9 cellular contexts compared by ENCODE assay signal in the genomic region with DNA sequence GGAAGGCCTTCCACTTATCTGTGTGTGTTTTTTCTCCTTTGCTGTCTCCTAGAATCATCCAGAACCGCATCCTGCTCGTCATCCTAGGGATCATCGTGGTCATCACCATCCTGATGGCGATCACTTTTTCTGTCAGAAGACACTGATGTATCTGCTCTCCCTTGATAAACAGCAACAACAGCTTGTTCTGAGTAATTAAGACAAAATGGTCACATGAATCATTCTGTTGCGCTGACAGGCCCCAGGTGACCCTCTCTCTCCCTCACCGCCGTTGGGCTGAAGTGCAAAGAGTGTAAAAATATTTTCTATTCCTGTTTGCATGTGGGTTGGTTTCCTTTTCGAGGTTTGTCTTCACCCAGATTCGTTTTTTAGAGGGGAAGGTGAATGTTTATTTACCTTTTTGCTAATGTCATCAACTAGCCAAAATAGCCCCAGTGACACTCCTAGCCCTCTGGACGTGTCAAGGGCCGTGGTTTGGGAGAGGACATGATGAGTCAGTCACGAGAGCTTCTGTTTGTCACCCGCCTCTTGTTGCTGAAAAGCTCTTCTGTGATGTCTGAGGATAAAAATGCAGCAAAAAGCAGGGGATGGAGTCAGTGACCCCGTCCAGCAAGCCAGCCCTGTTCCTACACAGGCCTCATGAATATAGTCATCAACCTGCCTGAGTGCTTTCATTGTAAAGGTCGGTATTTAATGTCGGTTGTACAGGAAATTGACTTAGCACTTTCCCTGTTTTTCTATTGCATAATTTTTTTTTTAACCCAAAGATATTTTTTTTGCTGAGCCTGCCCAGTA.
DNase-seq lines count a peak whose midpoint lies in the region; ATAC-seq, FAIRE-seq and TF ChIP-seq lines count a peak whose summit lies in the region.
"Had no signal": no experiment of that assay in that cellular context is flagged by ENCODE, and none has a peak within 500 bp of the region (broad histone marks: within the 10 kb centered on the region; RNA-seq: fewer than 3 reads in every experiment).

No MANE protein-coding gene starts in this region.

- DNase-seq in HCT116 (ENCODE audit: low read depth, low spot score) = no peak
- DNase-seq in SJSA1 (ENCODE audit: low read depth in 1 of 2, low spot score in 2 of 2) = peak; percentile 59 to 64
- DNase-seq in foreskin melanocyte = peak; percentile 37
- DNase-seq in skeletal muscle cell (ENCODE audit: low read depth) = peak; percentile 44
- no peak for DNase-seq in GM13977 (ENCODE audit: low spot score)
- no peak for DNase-seq in small intestine
- DNase-seq in SIG-M5 (lab: John Stamatoyannopoulos, UW) = no peak

- in situ Hi-C loops in GM13977 (cut with MboI; ENCODE audit: low pct_unique_long_range_greater_than_20kb, low sequenced_read_pairs, unreplicated experiment) = no loop called here

- no peak overlapping the region for H3K9ac ChIP-seq in HCT116 (ENCODE audit: low read length)

- intact Hi-C loops in HCT116 (cut with micrococcal nuclease) = loop anchor here (10.0 kb wide), 1 partner anchor 251 kb away; no protein-coding TSS in a partner anchor

- H3K9me3 ChIP-seq in HCT116 (ENCODE audit: control insufficient read depth in 1 of 2, insufficient read depth in 1 of 2, low read depth in 1 of 2, low read length in 2 of 2) = no peaks in the 10 kb centered on the region
- no peaks in the 10 kb centered on the region for H3K9me3 ChIP-seq in SJSA1 (replicated peaks)
- H3K9me3 ChIP-seq in small intestine (ENCODE audit: control insufficient read depth, low read depth) = no peaks in the 10 kb centered on the region

- TF ChIP-seq RAD21 in HCT116 (IDR thresholded peaks at IDR 0.05; ENCODE audit: low read depth) = no peak

- H3K27me3 ChIP-seq in HCT116 (ENCODE audit: insufficient read depth, low read length) (no peaks in the 10 kb centered on the region), SJSA1 (replicated peaks) (no peaks in the 10 kb centered on the region), small intestine (ENCODE audit: control insufficient read depth in 2 of 2, insufficient read depth in 2 of 2, low read length in 2 of 2) (no peaks in the 10 kb centered on the region)

- H4K20me1 ChIP-seq in HCT116 (ENCODE audit: insufficient read depth) = no peaks in the 10 kb centered on the region

- WGBS in small intestine, 3 donors = 60 to 82% (median 75%) methylated on average over 16 of the region's 16 CpGs

- no peaks in the 10 kb centered on the region for H3K9me2 ChIP-seq in HCT116 (ENCODE audit: insufficient read depth)

- no peak for TF ChIP-seq CTCF in HCT116 (IDR thresholded peaks at IDR 0.05 in 2 of 3, conservative IDR thresholded peaks at IDR 0.05 in 1 of 3; ENCODE audit: borderline replicate concordance in 1 of 3, insufficient read depth in 1 of 3, low read depth in 2 of 3, low read length in 2 of 3)
- no peak for TF ChIP-seq CTCF in GM13977 (IDR thresholded peaks at IDR 0.05; ENCODE audit: extremely low read depth, insufficient read depth, missing control alignments)

- CTCF ChIA-PET in HCT116 (lab: Charles Lee) = no interaction called here

- FAIRE-seq in small intestine (lab: Jason Lieb, UNC) = no peak

- RAD21 ChIA-PET in HCT116 (lab: Charles Lee; ENCODE audit: low non-redundant PET in 1 of 2, low total read pairs in 2 of 2, uncharacterized antibody in 2 of 2, unreplicated experiment in 2 of 2) = no interaction called here

- ATAC-seq in HCT116 (peak; percentile 31; the same call in 1 of the 2 replicates), HG02970 (IDR thresholded peaks at IDR 0.05; ENCODE audit: low FRiP score, unreplicated experiment) (no peak)

- peaks cover 3% of the 10 kb centered on the region; the same call in 1 of the 2 replicates for H3K79me2 ChIP-seq in HCT116 (ENCODE audit: insufficient read depth, low read length)

- TF ChIP-seq POLR2A in HCT116 (IDR thresholded peaks at IDR 0.05; ENCODE audit: borderline replicate concordance, extremely low read depth, insufficient read depth, insufficient read length) = no peak

- H3K4me1 ChIP-seq in HCT116 (ENCODE audit: control insufficient read depth in 1 of 2, insufficient read depth in 2 of 2, low read length in 2 of 2) (peaks cover 50 to 60% of the 10 kb centered on the region in 2 experiments), SJSA1 (replicated peaks) (peaks cover 33% of the 10 kb centered on the region), small intestine (ENCODE audit: control insufficient read depth in 2 of 2, insufficient read depth in 1 of 2, low read depth in 1 of 2, low read length in 1 of 2) (peaks cover 0 to 4% of the 10 kb centered on the region in 2 donors)

- no TSS peak for BruUV-seq in HCT116 (replicated peaks; lab: Mats Ljungman, UMichigan)

- H3K27ac ChIP-seq in HCT116 (ENCODE audit: low read depth, low read length) = peak overlapping the region; percentile 6; the same call in 1 of the 2 replicates
- no peak overlapping the region for H3K27ac ChIP-seq in SJSA1
- H3K27ac ChIP-seq in small intestine (ENCODE audit: low read depth in 1 of 2, low read length in 1 of 2) = peak overlapping the region in 1 of 2 donors; percentile 33
- H3K27ac ChIP-seq: HL-60 had no signal

- POLR2A ChIA-PET in HCT116 (lab: Charles Lee) = no interaction called here

- peaks cover 0 to 13% of the 10 kb centered on the region in 2 experiments; a peak in 2 of 4 replicates for H3K36me3 ChIP-seq in HCT116 (ENCODE audit: control insufficient read depth in 1 of 2, insufficient read depth in 2 of 2, low read length in 2 of 2)
- H3K36me3 ChIP-seq in SJSA1 = no peaks in the 10 kb centered on the region; the same call in 1 of the 2 replicates
- no peaks in the 10 kb centered on the region for H3K36me3 ChIP-seq in small intestine (ENCODE audit: control insufficient read depth in 2 of 2, insufficient read depth in 2 of 2, low read length in 2 of 2)

- peak overlapping the region; percentile 51 for H3K4me2 ChIP-seq in HCT116 (ENCODE audit: low read length)

- no peak overlapping the region for H2AFZ ChIP-seq in HCT116 (ENCODE audit: low read depth, low read length, poor library complexity, severe bottlenecking)

- no peak overlapping the region for H3K4me3 ChIP-seq in HCT116 (replicated peaks in 1 of 2; ENCODE audit: low read depth in 1 of 2, low read length in 2 of 2)
- no peak overlapping the region for H3K4me3 ChIP-seq in SJSA1
- H3K4me3 ChIP-seq in skeletal muscle cell (ENCODE audit: low read depth, low read length) = no peak overlapping the region
- no peak overlapping the region for H3K4me3 ChIP-seq in small intestine (ENCODE audit: low read depth in 1 of 2, low read length in 2 of 2)

TF ChIP-seq in HCT116, 20 proteins besides CTCF, POLR2A, EP300 and RAD21:
- TF ChIP-seq POLR2AphosphoS5 (IDR thresholded peaks at IDR 0.05; ENCODE audit: low read depth, low read length) (peak; percentile 23; the same call in 1 of the 2 replicates), YY1 (IDR thresholded peaks at IDR 0.05; ENCODE audit: extremely low read depth, insufficient replicate concordance, low read depth, low read length) (no peak), FOSL1 (IDR thresholded peaks at IDR 0.05; ENCODE audit: low read depth) (peak; percentile 30), JUND (IDR thresholded peaks at IDR 0.05) (peak; percentile 58)

Comparison
In these comparisons a context has a peak if more than half of its experiments do, and no peak if none do; other contexts are left out.
1. DNase-seq: peak in SJSA1 (2 of 2), foreskin melanocyte (single experiment) and skeletal muscle cell (single experiment); none in HCT116 (single experiment), GM13977 (single experiment), small intestine (single experiment) and SIG-M5 (single experiment).